ENCODE assay signal across 1 cellular context in the genomic region with DNA sequence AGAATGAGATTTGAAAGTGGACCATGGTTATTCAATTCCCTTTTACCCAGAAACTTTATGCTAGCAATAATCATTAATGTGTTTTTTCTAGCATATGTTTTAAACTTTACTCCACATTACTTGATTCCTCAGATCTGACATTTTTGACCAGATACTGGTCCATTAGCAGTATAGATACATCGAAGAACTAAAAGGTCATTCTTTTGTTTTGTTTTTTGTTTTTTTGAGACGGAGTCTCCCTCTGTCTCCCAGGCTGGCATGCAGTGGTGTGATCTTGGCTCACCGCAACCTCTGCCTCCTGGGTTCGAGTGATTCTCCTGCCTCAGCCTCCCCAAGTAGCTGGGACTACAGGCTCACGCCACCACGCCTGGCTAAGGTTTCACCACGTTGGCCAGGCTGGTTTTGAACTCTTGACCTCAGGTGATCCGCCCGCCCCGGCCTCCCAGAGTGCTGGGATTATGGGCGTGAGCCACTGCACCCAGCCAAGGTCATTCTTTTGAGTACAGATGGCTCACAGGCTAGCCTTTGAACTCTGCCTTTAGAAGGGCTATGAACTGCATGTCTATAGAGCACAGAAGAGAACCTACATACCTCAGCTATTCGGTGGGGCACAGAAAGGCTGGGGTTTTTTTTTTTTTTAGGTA.
TF ChIP-seq lines count a peak whose summit lies in the region.

No MANE protein-coding gene starts in this region.

TF ChIP-seq in HepG2, 621 proteins besides CTCF, POLR2A, EP300 and RAD21 (continued from another document and continues in another):
- TF ChIP-seq, protein P1, sequence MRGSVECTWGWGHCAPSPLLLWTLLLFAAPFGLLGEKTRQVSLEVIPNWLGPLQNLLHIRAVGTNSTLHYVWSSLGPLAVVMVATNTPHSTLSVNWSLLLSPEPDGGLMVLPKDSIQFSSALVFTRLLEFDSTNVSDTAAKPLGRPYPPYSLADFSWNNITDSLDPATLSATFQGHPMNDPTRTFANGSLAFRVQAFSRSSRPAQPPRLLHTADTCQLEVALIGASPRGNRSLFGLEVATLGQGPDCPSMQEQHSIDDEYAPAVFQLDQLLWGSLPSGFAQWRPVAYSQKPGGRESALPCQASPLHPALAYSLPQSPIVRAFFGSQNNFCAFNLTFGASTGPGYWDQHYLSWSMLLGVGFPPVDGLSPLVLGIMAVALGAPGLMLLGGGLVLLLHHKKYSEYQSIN (CRISPR knock-in tag; IDR thresholded peaks at IDR 0.05; ENCODE audit: borderline replicate concordance) = no peak
- TF ChIP-seq CBX2 (IDR thresholded peaks at IDR 0.05; ENCODE audit: low read depth, low read length) = no peak
- no peak for TF ChIP-seq CBX2 (CRISPR knock-in tag; IDR thresholded peaks at IDR 0.05; ENCODE audit: low read depth)
- TF ChIP-seq REXO4 (CRISPR knock-in tag; IDR thresholded peaks at IDR 0.05; ENCODE audit: borderline replicate concordance) = no peak
- no peak for TF ChIP-seq LCORL (IDR thresholded peaks at IDR 0.05)
- TF ChIP-seq LCORL (CRISPR knock-in tag; IDR thresholded peaks at IDR 0.05) = peak; percentile 89
- TF ChIP-seq, protein P2, sequence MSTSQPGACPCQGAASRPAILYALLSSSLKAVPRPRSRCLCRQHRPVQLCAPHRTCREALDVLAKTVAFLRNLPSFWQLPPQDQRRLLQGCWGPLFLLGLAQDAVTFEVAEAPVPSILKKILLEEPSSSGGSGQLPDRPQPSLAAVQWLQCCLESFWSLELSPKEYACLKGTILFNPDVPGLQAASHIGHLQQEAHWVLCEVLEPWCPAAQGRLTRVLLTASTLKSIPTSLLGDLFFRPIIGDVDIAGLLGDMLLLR (CRISPR knock-in tag; IDR thresholded peaks at IDR 0.05) = peak; percentile 46; the same call in 1 of the 2 replicates
- TF ChIP-seq RXRA (CRISPR knock-in tag; IDR thresholded peaks at IDR 0.05) = peak; percentile 99
- TF ChIP-seq GABPB1 (CRISPR knock-in tag; IDR thresholded peaks at IDR 0.05) = peak; percentile 52
- TF ChIP-seq, protein P3, sequence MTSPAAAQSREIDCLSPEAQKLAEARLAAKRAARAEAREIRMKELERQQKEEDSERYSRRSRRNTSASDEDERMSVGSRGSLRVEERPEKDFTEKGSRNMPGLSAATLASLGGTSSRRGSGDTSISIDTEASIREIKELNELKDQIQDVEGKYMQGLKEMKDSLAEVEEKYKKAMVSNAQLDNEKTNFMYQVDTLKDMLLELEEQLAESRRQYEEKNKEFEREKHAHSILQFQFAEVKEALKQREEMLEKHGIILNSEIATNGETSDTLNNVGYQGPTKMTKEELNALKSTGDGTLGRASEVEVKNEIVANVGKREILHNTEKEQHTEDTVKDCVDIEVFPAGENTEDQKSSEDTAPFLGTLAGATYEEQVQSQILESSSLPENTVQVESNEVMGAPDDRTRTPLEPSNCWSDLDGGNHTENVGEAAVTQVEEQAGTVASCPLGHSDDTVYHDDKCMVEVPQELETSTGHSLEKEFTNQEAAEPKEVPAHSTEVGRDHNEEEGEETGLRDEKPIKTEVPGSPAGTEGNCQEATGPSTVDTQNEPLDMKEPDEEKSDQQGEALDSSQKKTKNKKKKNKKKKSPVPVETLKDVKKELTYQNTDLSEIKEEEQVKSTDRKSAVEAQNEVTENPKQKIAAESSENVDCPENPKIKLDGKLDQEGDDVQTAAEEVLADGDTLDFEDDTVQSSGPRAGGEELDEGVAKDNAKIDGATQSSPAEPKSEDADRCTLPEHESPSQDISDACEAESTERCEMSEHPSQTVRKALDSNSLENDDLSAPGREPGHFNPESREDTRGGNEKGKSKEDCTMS (CRISPR knock-in tag; conservative IDR thresholded peaks at IDR 0.05) = no peak
- TF ChIP-seq, protein P4, sequence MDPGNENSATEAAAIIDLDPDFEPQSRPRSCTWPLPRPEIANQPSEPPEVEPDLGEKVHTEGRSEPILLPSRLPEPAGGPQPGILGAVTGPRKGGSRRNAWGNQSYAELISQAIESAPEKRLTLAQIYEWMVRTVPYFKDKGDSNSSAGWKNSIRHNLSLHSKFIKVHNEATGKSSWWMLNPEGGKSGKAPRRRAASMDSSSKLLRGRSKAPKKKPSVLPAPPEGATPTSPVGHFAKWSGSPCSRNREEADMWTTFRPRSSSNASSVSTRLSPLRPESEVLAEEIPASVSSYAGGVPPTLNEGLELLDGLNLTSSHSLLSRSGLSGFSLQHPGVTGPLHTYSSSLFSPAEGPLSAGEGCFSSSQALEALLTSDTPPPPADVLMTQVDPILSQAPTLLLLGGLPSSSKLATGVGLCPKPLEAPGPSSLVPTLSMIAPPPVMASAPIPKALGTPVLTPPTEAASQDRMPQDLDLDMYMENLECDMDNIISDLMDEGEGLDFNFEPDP (CRISPR knock-in tag; conservative IDR thresholded peaks at IDR 0.05) = no peak
- TF ChIP-seq, protein P5, sequence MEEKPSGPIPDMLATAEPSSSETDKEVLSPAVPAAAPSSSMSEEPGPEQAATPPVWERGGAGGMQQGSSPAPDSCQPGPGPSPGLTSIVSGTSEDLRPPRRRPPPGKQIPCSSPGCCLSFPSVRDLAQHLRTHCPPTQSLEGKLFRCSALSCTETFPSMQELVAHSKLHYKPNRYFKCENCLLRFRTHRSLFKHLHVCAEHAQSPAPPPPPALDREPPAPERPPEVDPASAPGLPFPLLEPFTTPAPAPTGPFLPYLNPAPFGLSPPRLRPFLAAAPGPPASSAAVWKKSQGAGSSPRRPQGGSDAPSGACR (CRISPR knock-in tag; IDR thresholded peaks at IDR 0.05) = peak; percentile 70; the same call in 1 of the 2 replicates
- TF ChIP-seq, protein P6, sequence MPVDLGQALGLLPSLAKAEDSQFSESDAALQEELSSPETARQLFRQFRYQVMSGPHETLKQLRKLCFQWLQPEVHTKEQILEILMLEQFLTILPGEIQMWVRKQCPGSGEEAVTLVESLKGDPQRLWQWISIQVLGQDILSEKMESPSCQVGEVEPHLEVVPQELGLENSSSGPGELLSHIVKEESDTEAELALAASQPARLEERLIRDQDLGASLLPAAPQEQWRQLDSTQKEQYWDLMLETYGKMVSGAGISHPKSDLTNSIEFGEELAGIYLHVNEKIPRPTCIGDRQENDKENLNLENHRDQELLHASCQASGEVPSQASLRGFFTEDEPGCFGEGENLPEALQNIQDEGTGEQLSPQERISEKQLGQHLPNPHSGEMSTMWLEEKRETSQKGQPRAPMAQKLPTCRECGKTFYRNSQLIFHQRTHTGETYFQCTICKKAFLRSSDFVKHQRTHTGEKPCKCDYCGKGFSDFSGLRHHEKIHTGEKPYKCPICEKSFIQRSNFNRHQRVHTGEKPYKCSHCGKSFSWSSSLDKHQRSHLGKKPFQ (CRISPR knock-in tag; IDR thresholded peaks at IDR 0.05; ENCODE audit: insufficient replicate concordance) = peak; percentile 51
- TF ChIP-seq ZFP36L2 (CRISPR knock-in tag; IDR thresholded peaks at IDR 0.05) = no peak
- TF ChIP-seq MZF1 (CRISPR knock-in tag; IDR thresholded peaks at IDR 0.05; ENCODE audit: borderline replicate concordance) = no peak
- peak; percentile 80 for TF ChIP-seq FOXO1 (CRISPR knock-in tag; IDR thresholded peaks at IDR 0.05)
- TF ChIP-seq BHLHE40 (IDR thresholded peaks at IDR 0.05; ENCODE audit: low read length) = peak; percentile 84
- peak; percentile 52; the same call in 1 of the 2 replicates for TF ChIP-seq ZFP36L1 (CRISPR knock-in tag; IDR thresholded peaks at IDR 0.05)
- TF ChIP-seq RXRB (CRISPR knock-in tag; IDR thresholded peaks at IDR 0.05; ENCODE audit: borderline replicate concordance) = peak; percentile 97
- TF ChIP-seq KDM2A (CRISPR knock-in tag; IDR thresholded peaks at IDR 0.05; ENCODE audit: borderline replicate concordance, low read depth) = peak; percentile 69; the same call in 1 of the 2 replicates
- TF ChIP-seq, protein P7, sequence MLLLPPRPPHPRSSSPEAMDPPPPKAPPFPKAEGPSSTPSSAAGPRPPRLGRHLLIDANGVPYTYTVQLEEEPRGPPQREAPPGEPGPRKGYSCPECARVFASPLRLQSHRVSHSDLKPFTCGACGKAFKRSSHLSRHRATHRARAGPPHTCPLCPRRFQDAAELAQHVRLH (CRISPR knock-in tag; IDR thresholded peaks at IDR 0.05; ENCODE audit: borderline replicate concordance, low read depth) = peak; percentile 82; the same call in 1 of the 2 replicates
- no peak for TF ChIP-seq SP140L (CRISPR knock-in tag; IDR thresholded peaks at IDR 0.05; ENCODE audit: borderline replicate concordance)
- TF ChIP-seq, protein P8, sequence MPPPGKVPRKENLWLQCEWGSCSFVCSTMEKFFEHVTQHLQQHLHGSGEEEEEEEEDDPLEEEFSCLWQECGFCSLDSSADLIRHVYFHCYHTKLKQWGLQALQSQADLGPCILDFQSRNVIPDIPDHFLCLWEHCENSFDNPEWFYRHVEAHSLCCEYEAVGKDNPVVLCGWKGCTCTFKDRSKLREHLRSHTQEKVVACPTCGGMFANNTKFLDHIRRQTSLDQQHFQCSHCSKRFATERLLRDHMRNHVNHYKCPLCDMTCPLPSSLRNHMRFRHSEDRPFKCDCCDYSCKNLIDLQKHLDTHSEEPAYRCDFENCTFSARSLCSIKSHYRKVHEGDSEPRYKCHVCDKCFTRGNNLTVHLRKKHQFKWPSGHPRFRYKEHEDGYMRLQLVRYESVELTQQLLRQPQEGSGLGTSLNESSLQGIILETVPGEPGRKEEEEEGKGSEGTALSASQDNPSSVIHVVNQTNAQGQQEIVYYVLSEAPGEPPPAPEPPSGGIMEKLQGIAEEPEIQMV (CRISPR knock-in tag; IDR thresholded peaks at IDR 0.05; ENCODE audit: low read depth) = peak; percentile 94
- TF ChIP-seq, protein P9, sequence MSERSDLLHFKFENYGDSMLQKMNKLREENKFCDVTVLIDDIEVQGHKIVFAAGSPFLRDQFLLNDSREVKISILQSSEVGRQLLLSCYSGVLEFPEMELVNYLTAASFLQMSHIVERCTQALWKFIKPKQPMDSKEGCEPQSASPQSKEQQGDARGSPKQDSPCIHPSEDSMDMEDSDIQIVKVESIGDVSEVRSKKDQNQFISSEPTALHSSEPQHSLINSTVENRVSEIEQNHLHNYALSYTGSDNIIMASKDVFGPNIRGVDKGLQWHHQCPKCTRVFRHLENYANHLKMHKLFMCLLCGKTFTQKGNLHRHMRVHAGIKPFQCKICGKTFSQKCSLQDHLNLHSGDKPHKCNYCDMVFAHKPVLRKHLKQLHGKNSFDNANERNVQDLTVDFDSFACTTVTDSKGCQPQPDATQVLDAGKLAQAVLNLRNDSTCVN (CRISPR knock-in tag; IDR thresholded peaks at IDR 0.05; ENCODE audit: borderline replicate concordance) = 0 out of 2 replicates have a peak, but pooled peaks have one; percentile 63
- TF ChIP-seq ZFP90 (CRISPR knock-in tag; IDR thresholded peaks at IDR 0.05; ENCODE audit: borderline replicate concordance) = no peak
- no peak for TF ChIP-seq MAFF (IDR thresholded peaks at IDR 0.05; ENCODE audit: low read depth, low read length)
- TF ChIP-seq, protein P10, sequence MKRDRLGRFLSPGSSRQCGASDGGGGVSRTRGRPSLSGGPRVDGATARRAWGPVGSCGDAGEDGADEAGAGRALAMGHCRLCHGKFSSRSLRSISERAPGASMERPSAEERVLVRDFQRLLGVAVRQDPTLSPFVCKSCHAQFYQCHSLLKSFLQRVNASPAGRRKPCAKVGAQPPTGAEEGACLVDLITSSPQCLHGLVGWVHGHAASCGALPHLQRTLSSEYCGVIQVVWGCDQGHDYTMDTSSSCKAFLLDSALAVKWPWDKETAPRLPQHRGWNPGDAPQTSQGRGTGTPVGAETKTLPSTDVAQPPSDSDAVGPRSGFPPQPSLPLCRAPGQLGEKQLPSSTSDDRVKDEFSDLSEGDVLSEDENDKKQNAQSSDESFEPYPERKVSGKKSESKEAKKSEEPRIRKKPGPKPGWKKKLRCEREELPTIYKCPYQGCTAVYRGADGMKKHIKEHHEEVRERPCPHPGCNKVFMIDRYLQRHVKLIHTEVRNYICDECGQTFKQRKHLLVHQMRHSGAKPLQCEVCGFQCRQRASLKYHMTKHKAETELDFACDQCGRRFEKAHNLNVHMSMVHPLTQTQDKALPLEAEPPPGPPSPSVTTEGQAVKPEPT (CRISPR knock-in tag; IDR thresholded peaks at IDR 0.05; ENCODE audit: low read depth) = 0 out of 2 replicates have a peak, but pooled peaks have one; percentile 26
- TF ChIP-seq SIX4 (CRISPR knock-in tag; IDR thresholded peaks at IDR 0.05) = peak; percentile 61; the same call in 1 of the 2 replicates
- TF ChIP-seq PAX8 (CRISPR knock-in tag; IDR thresholded peaks at IDR 0.05; ENCODE audit: borderline replicate concordance) = no peak
- peak; percentile 31; the same call in 1 of the 2 replicates for TF ChIP-seq ZFY (CRISPR knock-in tag; IDR thresholded peaks at IDR 0.05)
- TF ChIP-seq ZFAT (CRISPR knock-in tag; conservative IDR thresholded peaks at IDR 0.05) = no peak
- no peak for TF ChIP-seq MAZ (IDR thresholded peaks at IDR 0.05; ENCODE audit: borderline replicate concordance, low read depth, low read length)
- no peak for TF ChIP-seq MAZ (CRISPR knock-in tag; IDR thresholded peaks at IDR 0.05; ENCODE audit: low read depth)
- no peak for TF ChIP-seq FIP1L1 (IDR thresholded peaks at IDR 0.05; ENCODE audit: borderline replicate concordance, insufficient read depth, low read depth, low read length)
- no peak for TF ChIP-seq RNF2 (conservative IDR thresholded peaks at IDR 0.05; ENCODE audit: low read depth)
- TF ChIP-seq, protein P11, sequence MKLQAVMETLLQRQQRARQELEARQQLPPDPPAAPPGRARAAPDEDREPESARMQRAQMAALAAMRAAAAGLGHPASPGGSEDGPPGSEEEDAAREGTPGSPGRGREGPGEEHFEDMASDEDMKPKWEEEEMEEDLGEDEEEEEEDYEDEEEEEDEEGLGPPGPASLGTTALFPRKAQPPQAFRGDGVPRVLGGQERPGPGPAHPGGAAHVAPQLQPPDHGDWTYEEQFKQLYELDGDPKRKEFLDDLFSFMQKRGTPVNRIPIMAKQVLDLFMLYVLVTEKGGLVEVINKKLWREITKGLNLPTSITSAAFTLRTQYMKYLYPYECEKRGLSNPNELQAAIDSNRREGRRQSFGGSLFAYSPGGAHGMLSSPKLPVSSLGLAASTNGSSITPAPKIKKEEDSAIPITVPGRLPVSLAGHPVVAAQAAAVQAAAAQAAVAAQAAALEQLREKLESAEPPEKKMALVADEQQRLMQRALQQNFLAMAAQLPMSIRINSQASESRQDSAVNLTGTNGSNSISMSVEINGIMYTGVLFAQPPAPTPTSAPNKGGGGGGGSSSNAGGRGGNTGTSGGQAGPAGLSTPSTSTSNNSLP (IDR thresholded peaks at IDR 0.05; ENCODE audit: low read depth, low read length) = no peak
- peak; percentile 75 for TF ChIP-seq ZNF543 (CRISPR knock-in tag; IDR thresholded peaks at IDR 0.05)
- 0 out of 2 replicates have a peak, but pooled peaks have one; percentile 47 for TF ChIP-seq KDM4B (CRISPR knock-in tag; IDR thresholded peaks at IDR 0.05)
- TF ChIP-seq, protein P12, sequence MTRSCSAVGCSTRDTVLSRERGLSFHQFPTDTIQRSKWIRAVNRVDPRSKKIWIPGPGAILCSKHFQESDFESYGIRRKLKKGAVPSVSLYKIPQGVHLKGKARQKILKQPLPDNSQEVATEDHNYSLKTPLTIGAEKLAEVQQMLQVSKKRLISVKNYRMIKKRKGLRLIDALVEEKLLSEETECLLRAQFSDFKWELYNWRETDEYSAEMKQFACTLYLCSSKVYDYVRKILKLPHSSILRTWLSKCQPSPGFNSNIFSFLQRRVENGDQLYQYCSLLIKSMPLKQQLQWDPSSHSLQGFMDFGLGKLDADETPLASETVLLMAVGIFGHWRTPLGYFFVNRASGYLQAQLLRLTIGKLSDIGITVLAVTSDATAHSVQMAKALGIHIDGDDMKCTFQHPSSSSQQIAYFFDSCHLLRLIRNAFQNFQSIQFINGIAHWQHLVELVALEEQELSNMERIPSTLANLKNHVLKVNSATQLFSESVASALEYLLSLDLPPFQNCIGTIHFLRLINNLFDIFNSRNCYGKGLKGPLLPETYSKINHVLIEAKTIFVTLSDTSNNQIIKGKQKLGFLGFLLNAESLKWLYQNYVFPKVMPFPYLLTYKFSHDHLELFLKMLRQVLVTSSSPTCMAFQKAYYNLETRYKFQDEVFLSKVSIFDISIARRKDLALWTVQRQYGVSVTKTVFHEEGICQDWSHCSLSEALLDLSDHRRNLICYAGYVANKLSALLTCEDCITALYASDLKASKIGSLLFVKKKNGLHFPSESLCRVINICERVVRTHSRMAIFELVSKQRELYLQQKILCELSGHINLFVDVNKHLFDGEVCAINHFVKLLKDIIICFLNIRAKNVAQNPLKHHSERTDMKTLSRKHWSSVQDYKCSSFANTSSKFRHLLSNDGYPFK (CRISPR knock-in tag; IDR thresholded peaks at IDR 0.05; ENCODE audit: borderline replicate concordance) = peak; percentile 44; the same call in 1 of the 2 replicates
